In the genomic region with DNA sequence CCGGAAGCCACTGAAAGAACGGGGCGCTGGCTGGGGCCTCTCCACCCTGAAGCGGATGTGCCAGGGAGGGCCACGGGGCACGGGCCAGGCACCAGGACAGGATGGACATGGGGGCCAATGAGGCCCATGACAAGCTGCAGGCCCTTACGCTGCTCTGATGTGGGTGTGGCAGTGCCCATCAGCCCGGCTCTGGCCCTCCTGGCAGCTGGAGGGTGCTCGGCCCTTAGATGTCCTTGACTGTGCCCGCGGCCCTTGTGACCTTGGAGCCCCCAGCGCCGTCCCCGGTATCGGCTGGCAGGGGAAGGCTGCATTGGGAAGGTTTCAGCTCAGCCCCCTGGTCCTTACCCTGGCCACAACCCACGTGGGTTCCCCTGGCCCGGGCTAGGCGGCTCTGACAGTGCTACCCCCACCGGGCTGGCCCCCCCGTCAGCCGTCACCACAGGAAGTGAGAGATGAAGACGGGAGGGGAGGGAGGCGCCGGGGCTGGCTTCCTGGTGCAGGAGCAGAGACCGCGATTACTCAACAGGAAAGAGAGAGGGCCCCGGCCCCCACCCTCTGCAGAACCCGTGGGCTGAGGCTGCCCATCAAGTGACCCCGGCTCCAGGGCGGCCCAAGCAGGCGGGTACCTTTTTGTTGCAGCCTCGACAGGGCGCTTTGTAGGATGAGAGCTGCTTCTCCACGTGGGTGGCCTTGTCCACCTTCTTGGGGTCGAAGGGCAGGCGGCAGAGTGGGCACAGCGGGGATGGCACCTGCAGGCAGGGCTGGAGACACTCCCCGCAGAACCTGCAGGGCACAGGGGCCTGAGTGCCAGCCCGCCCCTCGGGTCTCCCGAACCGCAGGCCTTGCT, we compare ENCODE assay signal across 8 cellular contexts. TPM values are rescaled to one million over a fixed set of nuclear protein-coding genes. Genes with fewer than 3 reads are reported as not detected.
DNase-seq lines count a peak whose midpoint lies in the region; ATAC-seq and TF ChIP-seq lines count a peak whose summit lies in the region.

No MANE protein-coding gene starts in this region.

- in situ Hi-C loops in ACHN (cut with HindIII; ENCODE audit: low pct_ligation_motif_present, low pct_unique_long_range_greater_than_20kb, low sequenced_read_pairs) = no loop called here

- H3K4me3 ChIP-seq in adrenal gland = no peak overlapping the region

- TF ChIP-seq CTCF in adrenal gland (IDR thresholded peaks at IDR 0.05) (no peak), glutamatergic neuron (IDR thresholded peaks at IDR 0.05; ENCODE audit: partially characterized antibody, unreplicated experiment) (no peak)

- H3K27me3 ChIP-seq in adrenal gland = no peaks in the 10 kb centered on the region

- H3K4me1 Mint-ChIP-seq in T-helper 1 cell treated with Interleukin-12 subunit alpha and Interleukin-12 subunit beta and Interleukin-4 antibody, amounts not matched to agents 30 μg/mL and 1 μg/mL, for 36 hours (ENCODE audit: low read depth) = peaks cover 47% of the 10 kb centered on the region
- H3K4me1 Mint-ChIP-seq in glutamatergic neuron (ENCODE audit: low read depth, unreplicated experiment) = no peaks in the 10 kb centered on the region

- H3K27ac Mint-ChIP-seq in T-helper 1 cell treated with Interleukin-12 subunit alpha and Interleukin-12 subunit beta and Interleukin-4 antibody, amounts not matched to agents 30 μg/mL and 1 μg/mL, for 36 hours = peak overlapping the region; percentile 97
- no peak overlapping the region for H3K27ac Mint-ChIP-seq in glutamatergic neuron (ENCODE audit: unreplicated experiment)

- peak; percentile 67 for ATAC-seq in GM18909 (IDR thresholded peaks at IDR 0.05; ENCODE audit: poor library complexity, unreplicated experiment)
- peak; percentile 56 for ATAC-seq in HG03139 (IDR thresholded peaks at IDR 0.05; ENCODE audit: unreplicated experiment)

- DNase-seq in adrenal gland (peak; percentile 82 to 97 (median 95)), kidney glomerular epithelial cell (lab: John Stamatoyannopoulos, UW) (peak; percentile 75), ACHN (no peak), glutamatergic neuron (no peak)
- DNase-seq in stimulated activated CD4-positive, alpha-beta T cell treated with anti-CD3 and anti-CD28 coated beads, Interleukin-4, amount 100 ng/mL, for 4 hours = peak; percentile 90 to 95

- H3K4me3 Mint-ChIP-seq in T-helper 1 cell treated with Interleukin-12 subunit alpha and Interleukin-12 subunit beta and Interleukin-4 antibody, amounts not matched to agents 30 μg/mL and 1 μg/mL, for 36 hours = peak overlapping the region; percentile 98
- no peak overlapping the region for H3K4me3 Mint-ChIP-seq in glutamatergic neuron (ENCODE audit: unreplicated experiment)

- H3K36me3 Mint-ChIP-seq in T-helper 1 cell treated with Interleukin-12 subunit alpha and Interleukin-12 subunit beta and Interleukin-4 antibody, amounts not matched to agents 30 μg/mL and 1 μg/mL, for 36 hours (ENCODE audit: low read depth) = peaks cover 38% of the 10 kb centered on the region
- no peaks in the 10 kb centered on the region for H3K36me3 Mint-ChIP-seq in glutamatergic neuron (ENCODE audit: unreplicated experiment)

- intact Hi-C loops in adrenal gland (cut with DNase I) = no loop called here

- no peak for TF ChIP-seq POLR2A in adrenal gland (IDR thresholded peaks at IDR 0.05)

- peaks cover 23 to 42% of the 10 kb centered on the region in 2 donors for H3K4me1 ChIP-seq in adrenal gland (replicated peaks in 1 of 2)

- H3K36me3 ChIP-seq in adrenal gland (replicated peaks in 1 of 2) = peaks cover 0 to 40% of the 10 kb centered on the region in 2 donors

- no peaks in the 10 kb centered on the region for H3K9me3 Mint-ChIP-seq in T-helper 1 cell treated with Interleukin-12 subunit alpha and Interleukin-12 subunit beta and Interleukin-4 antibody, amounts not matched to agents 30 μg/mL and 1 μg/mL, for 36 hours
- peaks cover 4% of the 10 kb centered on the region for H3K9me3 Mint-ChIP-seq in glutamatergic neuron (ENCODE audit: unreplicated experiment)

- H3K27ac ChIP-seq in adrenal gland = peak overlapping the region in 4 of 5 donors; percentile 49 to 77 (median 66)

- 26 to 45% (median 34%) methylated on average over 13 to 42 of the region's 42 CpGs for WGBS in adrenal gland, 4 donors

- no peaks in the 10 kb centered on the region for H3K27me3 Mint-ChIP-seq in T-helper 1 cell treated with Interleukin-12 subunit alpha and Interleukin-12 subunit beta and Interleukin-4 antibody, amounts not matched to agents 30 μg/mL and 1 μg/mL, for 36 hours (ENCODE audit: low read depth)
- H3K27me3 Mint-ChIP-seq in glutamatergic neuron (ENCODE audit: unreplicated experiment) = peaks cover 3% of the 10 kb centered on the region

- H3K9me3 ChIP-seq in adrenal gland (replicated peaks in 1 of 3) = no peaks in the 10 kb centered on the region

RNA-seq across cellular contexts. Expression of a gene that starts 5.3 kb away (rescaled TPM):
- 10 to 100 TPM; 11.3 to 40.6 (median 31.1) TPM for total RNA-seq in adrenal gland
- polyA plus RNA-seq in adrenal gland = 10 to 100 TPM in 2 of 3 donors, 1 to 10 TPM in 1; 3.0 to 86.3 (median 25.1) TPM
- total RNA-seq in glutamatergic neuron (ENCODE audit: unreplicated experiment) = 26.5 TPM

RNA-seq across cellular contexts. Expression of a gene that starts 5.4 kb away (rescaled TPM):
- total RNA-seq in adrenal gland = 10 to 100 TPM in 5 of 8 donors, 1 to 10 TPM in 3; 8.0 to 24.7 (median 14.0) TPM
- 10 to 100 TPM in 2 of 3 donors, 1 to 10 TPM in 1; 3.6 to 43.8 (median 32.5) TPM for polyA plus RNA-seq in adrenal gland
- total RNA-seq in glutamatergic neuron (ENCODE audit: unreplicated experiment) = 32.4 TPM

RNA-seq across cellular contexts. Expression of a gene that starts 14.6 kb away (rescaled TPM):
- total RNA-seq in adrenal gland (1 to 10 TPM in 1 of 8 donors, under 1 TPM in 5, not detected in 2; 0.35 to 1.7 (median 0.66) TPM), glutamatergic neuron (ENCODE audit: unreplicated experiment) (not detected)
- 1 to 10 TPM in 1 of 3 donors, under 1 TPM in 2; 0.11 to 2.1 (median 0.44) TPM for polyA plus RNA-seq in adrenal gland

RNA-seq across cellular contexts. Expression of a gene that starts 38.0 kb away (rescaled TPM):
- total RNA-seq in adrenal gland (100 to 1,000 TPM in 1 of 8 donors, 10 to 100 TPM in 7; 25.6 to 293 (median 34.6) TPM), glutamatergic neuron (ENCODE audit: unreplicated experiment) (227 TPM)
- 100 to 1,000 TPM in 1 of 3 donors, 10 to 100 TPM in 2; 60.7 to 257 (median 66.9) TPM for polyA plus RNA-seq in adrenal gland

RNA-seq across cellular contexts. Expression of a gene that starts 50.0 kb away (rescaled TPM):
- 100 to 1,000 TPM in 7 of 8 donors, 10 to 100 TPM in 1; 81.7 to 374 (median 155) TPM for total RNA-seq in adrenal gland
- polyA plus RNA-seq in adrenal gland = 100 to 1,000 TPM in 2 of 3 donors, 10 to 100 TPM in 1; 19.6 to 271 (median 258) TPM
- 28.7 TPM for total RNA-seq in glutamatergic neuron (ENCODE audit: unreplicated experiment)

Comparison
In these comparisons a context has a peak if more than half of its experiments do, and no peak if none do; other contexts are left out.
1. DNase-seq: peak in adrenal gland (7 of 7), kidney glomerular epithelial cell (single experiment) and stimulated activated CD4-positive, alpha-beta T cell treated with anti-CD3 and anti-CD28 coated beads, Interleukin-4, amount 100 ng/mL, for 4 hours (2 of 2); none in ACHN (single experiment) and glutamatergic neuron (single experiment).